Comparison of ENCODE assay signal across 15 cellular contexts in the genomic region with DNA sequence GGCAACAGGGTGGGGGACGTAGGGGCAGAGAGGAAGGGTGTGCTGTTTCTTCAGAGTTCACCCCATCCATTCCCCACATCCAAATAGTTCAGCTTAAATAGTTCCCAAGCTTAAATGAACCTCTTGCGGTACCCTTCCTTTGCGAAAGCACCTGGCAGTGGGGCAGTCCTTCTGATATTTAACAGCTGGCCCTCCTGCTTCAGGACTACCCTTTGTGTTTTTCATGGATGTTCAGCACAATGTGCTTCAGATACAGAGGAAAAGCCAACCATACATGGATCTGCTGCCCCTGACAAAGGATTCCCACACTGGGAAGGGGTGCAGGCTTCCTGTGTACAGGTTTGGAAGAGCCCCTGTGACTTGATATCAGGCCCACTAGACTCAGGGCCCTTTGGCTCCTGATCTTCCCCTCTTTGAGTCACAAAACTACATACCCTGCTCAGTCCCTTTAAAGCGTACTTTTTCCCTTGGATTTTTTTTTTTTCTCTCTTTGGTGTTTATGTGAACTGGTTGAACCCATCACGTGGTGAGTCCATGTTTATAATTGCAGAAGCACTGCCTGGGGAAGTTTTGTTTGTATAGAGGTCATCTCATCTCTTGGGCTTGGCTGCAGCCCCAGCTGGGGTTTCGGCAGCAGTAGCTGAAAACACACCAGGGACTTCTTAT. TPM values are rescaled to one million over a fixed set of nuclear protein-coding genes. Genes with fewer than 3 reads are reported as not detected.
A peak's percentile ranks its signal among the peaks of the same experiment; 100 is the strongest.
DNase-seq lines count a peak whose midpoint lies in the region; ATAC-seq and TF ChIP-seq lines count a peak whose summit lies in the region.
"Had no signal": no experiment of that assay in that cellular context is flagged by ENCODE, and none has a peak within 500 bp of the region (broad histone marks: within the 10 kb centered on the region; RNA-seq: fewer than 3 reads in every experiment).

No MANE protein-coding gene starts in this region.

- POLR2A ChIA-PET in AG04450 (lab: Yijun Ruan, JAX), result interaction anchor here (0.5 to 1.4 kb wide), 5 partner anchors 27 to 336 kb away, joined by 3 to 7 read pairs (median 4); no protein-coding TSS in a partner anchor

- CTCF ChIA-PET in AG04450 (lab: Charles Lee), result no interaction called here

- H3K36me3 ChIP-seq in gastroesophageal sphincter, result no peaks in the 10 kb centered on the region
- H3K36me3 ChIP-seq: neutrophil, SJCRH30 had no signal

- peak; percentile 69 for ATAC-seq in gastroesophageal sphincter
- no peak for ATAC-seq in GM18517 (IDR thresholded peaks at IDR 0.05; ENCODE audit: unreplicated experiment)
- ATAC-seq in HG03354 (IDR thresholded peaks at IDR 0.05; ENCODE audit: poor library complexity, severe bottlenecking, unreplicated experiment), result no peak
- no peak for ATAC-seq in activated naive CD4-positive, alpha-beta T cell treated with anti-CD3 and anti-CD28 coated beads, Interleukin-2, amount 50 U/mL, for 72 hours

- no peaks in the 10 kb centered on the region for H3K9me3 ChIP-seq in AG04450 (ENCODE audit: control insufficient read depth, insufficient read depth, low read length)
- H3K9me3 ChIP-seq in gastroesophageal sphincter, result no peaks in the 10 kb centered on the region
- H3K9me3 ChIP-seq: neutrophil, SJCRH30 had no signal

- TF ChIP-seq EP300 in gastroesophageal sphincter (IDR thresholded peaks at IDR 0.05), result no peak

- no peak for TF ChIP-seq POLR2A in gastroesophageal sphincter (IDR thresholded peaks at IDR 0.05)

- H3K4me3 ChIP-seq in AG04450 (ENCODE audit: low read depth, low read length) (no peak overlapping the region), gastroesophageal sphincter (no peak overlapping the region)
- H3K4me3 ChIP-seq: SJCRH30 had no signal

- peaks cover 60% of the 10 kb centered on the region for H3K4me1 Mint-ChIP-seq in neural crest cell

- peak overlapping the region; percentile 38 for H3K27ac Mint-ChIP-seq in neural crest cell (ENCODE audit: unreplicated experiment)
- H3K27ac Mint-ChIP-seq in activated naive CD4-positive, alpha-beta T cell treated with anti-CD3 and anti-CD28 coated beads, Interleukin-2, amount 50 U/mL, for 72 hours, result peak overlapping the region in 1 of 2 donors; percentile 83
- H3K27ac Mint-ChIP-seq: stimulated activated naive CD8-positive, alpha-beta T cell treated with anti-CD3 and anti-CD28 coated beads, Interleukin-15, Interleukin-2, amounts not matched to agents 100 ng/mL and 50 ng/mL, for 24 hours had no signal

- peaks cover 16 to 79% (median 16%) of the 10 kb centered on the region in 3 donors for H3K4me1 ChIP-seq in gastroesophageal sphincter

- peaks cover 5% of the 10 kb centered on the region for H3K36me3 Mint-ChIP-seq in neural crest cell (ENCODE audit: low read depth)
- no peaks in the 10 kb centered on the region for H3K36me3 Mint-ChIP-seq in activated naive CD4-positive, alpha-beta T cell treated with anti-CD3 and anti-CD28 coated beads, Interleukin-2, amount 50 U/mL, for 72 hours

- H3K27ac ChIP-seq in AG04450 (ENCODE audit: low read depth, low read length) (peak overlapping the region; percentile 87), gastroesophageal sphincter (peak overlapping the region; percentile 71 to 82 (median 76))
- H3K27ac ChIP-seq: neutrophil, SJCRH30, VCaP had no signal

- DNase-seq in AG04450 (ENCODE audit: low read depth, low spot score) (peak; percentile 84), NCI-H69 (lab: John Stamatoyannopoulos, UW) (peak; percentile 64), neural crest cell (ENCODE audit: low read depth, low spot score) (no peak), DMS79 treated with DMSO at 0.1 percent for 48 hours (lab: John Stamatoyannopoulos, UW) (no peak)
- no peak for DNase-seq in activated naive CD4-positive, alpha-beta T cell treated with anti-CD3 and anti-CD28 coated beads, Interleukin-2, amount 50 U/mL, for 72 hours (ENCODE audit: low spot score in 2 of 2)
- DNase-seq: DND-41; effector CD8-positive, alpha-beta T cell; NCI-H446 treated with DMSO at 0.1 percent for 48 hours had no signal

- no peak overlapping the region for H3K4me3 Mint-ChIP-seq in neural crest cell
- H3K4me3 Mint-ChIP-seq: stimulated activated naive CD8-positive, alpha-beta T cell treated with anti-CD3 and anti-CD28 coated beads, Interleukin-15, Interleukin-2, amounts not matched to agents 100 ng/mL and 50 ng/mL, for 24 hours had no signal

- H3K27me3 Mint-ChIP-seq in neural crest cell (ENCODE audit: low read depth), result no peaks in the 10 kb centered on the region

- H3K27me3 ChIP-seq in AG04450 (ENCODE audit: control insufficient read depth, insufficient read depth, low read length) (no peaks in the 10 kb centered on the region), gastroesophageal sphincter (no peaks in the 10 kb centered on the region)
- H3K27me3 ChIP-seq: SJCRH30 had no signal

- 34 to 38% methylated on average over 5 of the region's 6 CpGs for WGBS in gastroesophageal sphincter (ENCODE audit: low coverage in 1 of 2), 2 donors

- peaks cover 8% of the 10 kb centered on the region for H3K9me3 Mint-ChIP-seq in neural crest cell
- H3K9me3 Mint-ChIP-seq in activated naive CD4-positive, alpha-beta T cell treated with anti-CD3 and anti-CD28 coated beads, Interleukin-2, amount 50 U/mL, for 72 hours, result no peaks in the 10 kb centered on the region
- H3K9me3 Mint-ChIP-seq: stimulated activated naive CD8-positive, alpha-beta T cell treated with anti-CD3 and anti-CD28 coated beads, Interleukin-15, Interleukin-2, amounts not matched to agents 100 ng/mL and 50 ng/mL, for 24 hours had no signal

- TF ChIP-seq CTCF in AG04450 (IDR thresholded peaks at IDR 0.05; ENCODE audit: low read depth, low read length), result no peak
- TF ChIP-seq CTCF in gastroesophageal sphincter (IDR thresholded peaks at IDR 0.05), result no peak
- no peak for TF ChIP-seq CTCF in neural crest cell (conservative IDR thresholded peaks at IDR 0.05)

RNA-seq across cellular contexts. Expression of a gene that starts 45.3 kb away (rescaled TPM):
- polyA plus RNA-seq in AG04450 (2011; rRNA removed), result 3,867 and 4,154 TPM in 2 replicates
- polyA minus RNA-seq in AG04450 (2011; rRNA and poly(A)+ RNA removed), result 2,998 and 3,399 TPM in 2 replicates
- total RNA-seq in gastroesophageal sphincter (1,000 to 10,000 TPM in 1 of 4 donors, 100 to 1,000 TPM in 3; 313 to 1,402 (median 682) TPM), neural crest cell (140 TPM in 2 replicates)
- total RNA-seq in activated naive CD4-positive, alpha-beta T cell treated with anti-CD3 and anti-CD28 coated beads, Interleukin-2, amount 50 U/mL, for 72 hours, result under 1 TPM in 1 of 2 donors, not detected in 1; 0.02 TPM

Comparison
In these comparisons a context has a peak if more than half of its experiments do, and no peak if none do; other contexts are left out.
1. DNase-seq: peak in AG04450 (single experiment) and NCI-H69 (single experiment); none in neural crest cell (single experiment), DMS79 treated with DMSO at 0.1 percent for 48 hours (single experiment) and activated naive CD4-positive, alpha-beta T cell treated with anti-CD3 and anti-CD28 coated beads, Interleukin-2, amount 50 U/mL, for 72 hours (0 of 2).
2. RNA of a gene that starts 45.3 kb away (total RNA-seq): 313 to 1,402 TPM in gastroesophageal sphincter and 140 TPM in neural crest cell; 0.02 TPM in activated naive CD4-positive, alpha-beta T cell treated with anti-CD3 and anti-CD28 coated beads, Interleukin-2, amount 50 U/mL, for 72 hours; every median in the first group is over 100 times any median in the second.